Comparison of ENCODE assay signal across 8 cellular contexts in the genomic region with DNA sequence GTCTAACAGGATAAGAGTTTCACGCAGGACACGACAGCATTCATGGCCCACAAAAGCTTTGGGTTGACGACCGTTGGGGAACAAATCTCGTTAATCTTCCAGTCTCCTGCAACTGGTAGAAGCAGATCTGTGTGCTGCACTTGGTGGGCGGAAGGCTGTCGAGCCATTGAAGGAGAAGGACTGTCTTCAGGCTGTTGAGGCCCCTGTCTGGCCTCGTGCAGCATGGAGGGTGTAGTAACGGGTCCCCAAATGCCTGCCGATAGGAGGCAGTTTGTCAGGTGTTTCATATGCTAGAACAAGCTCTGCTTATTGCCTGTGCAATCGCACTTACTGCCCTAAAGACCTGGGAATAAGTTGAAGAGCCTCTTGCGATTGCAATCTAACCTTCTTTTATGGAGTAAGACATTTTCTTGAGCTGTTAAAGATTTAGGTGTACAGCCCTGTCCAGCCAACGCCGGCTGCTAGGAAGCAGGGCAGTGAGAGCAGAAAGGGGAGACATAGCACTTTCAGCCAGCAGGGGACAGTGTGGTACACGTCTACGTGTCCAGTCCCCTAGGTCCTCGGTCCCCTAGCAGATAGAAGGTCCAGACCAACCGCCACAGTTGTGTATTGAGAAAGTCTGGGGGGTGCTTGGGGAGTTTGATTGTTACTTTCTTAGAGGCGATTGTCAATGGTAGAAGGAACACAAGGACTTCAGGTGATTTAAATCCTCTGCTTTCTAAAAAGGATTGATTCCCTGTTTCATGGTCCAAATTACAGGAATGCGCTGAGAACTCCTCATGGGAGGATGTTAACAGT.
DNase-seq lines count a peak whose midpoint lies in the region; ATAC-seq and TF ChIP-seq lines count a peak whose summit lies in the region.

No MANE protein-coding gene starts in this region.

- no peaks in the 10 kb centered on the region for H3K36me3 ChIP-seq in smooth muscle cell (ENCODE audit: low read depth)

- H3K9me3 Mint-ChIP-seq in activated naive CD4-positive, alpha-beta T cell treated with anti-CD3 and anti-CD28 coated beads for 36 hours, result no peaks in the 10 kb centered on the region

- intact Hi-C loops in activated naive CD4-positive, alpha-beta T cell treated with anti-CD3 and anti-CD28 coated beads for 36 hours (cut with micrococcal nuclease), result no loop called here
- intact Hi-C loops in left ventricle myocardium superior (cut with micrococcal nuclease), result loop anchor here (5.0 kb wide), 1 partner anchor 167 kb away; no protein-coding TSS in a partner anchor

- CTCF ChIA-PET in activated naive CD4-positive, alpha-beta T cell treated with anti-CD3 and anti-CD28 coated beads for 36 hours (lab: Charles Lee), result interaction anchor here (0.6 to 2.3 kb wide), 5 partner anchors 13 to 540 kb away, joined by 3 to 6 read pairs (median 3); no protein-coding TSS in a partner anchor

- peak; percentile 48 to 50 for DNase-seq in activated T-cell treated with anti-CD3 and anti-CD28 coated beads, Interleukin-2, amount 50 U/mL, for 48 hours
- DNase-seq in activated T-cell treated with anti-CD3 and anti-CD28 coated beads, Interleukin-2, amount 50 U/mL, for 1 hour, result no peak
- DNase-seq in NCI-H146 (lab: John Stamatoyannopoulos, UW), result peak; percentile 60
- peak; percentile 54 for DNase-seq in activated naive CD4-positive, alpha-beta T cell treated with anti-CD3 and anti-CD28 coated beads for 36 hours
- peak; percentile 62 for DNase-seq in left ventricle myocardium superior
- no peak for DNase-seq in smooth muscle cell (lab: John Stamatoyannopoulos, UW; ENCODE audit: unreplicated experiment)

- H3F3A ChIP-seq in smooth muscle cell (ENCODE audit: low read depth), result no peaks in the 10 kb centered on the region

- no peak overlapping the region for H3K9ac ChIP-seq in smooth muscle cell (ENCODE audit: low read depth)

- no peaks in the 10 kb centered on the region for H3K79me2 ChIP-seq in smooth muscle cell (ENCODE audit: low read depth)

- no peaks in the 10 kb centered on the region for H3K27me3 ChIP-seq in smooth muscle cell (ENCODE audit: low read depth)

- H4K20me1 ChIP-seq in smooth muscle cell (ENCODE audit: low read depth), result no peaks in the 10 kb centered on the region

- H2AFZ ChIP-seq in smooth muscle cell (ENCODE audit: low read depth), result no peak overlapping the region

- peaks cover 11% of the 10 kb centered on the region for H3K4me1 ChIP-seq in smooth muscle cell (ENCODE audit: low read depth)

- H3K4me3 Mint-ChIP-seq in activated naive CD4-positive, alpha-beta T cell treated with anti-CD3 and anti-CD28 coated beads for 36 hours, result no peak overlapping the region

- H3K27ac Mint-ChIP-seq in activated naive CD4-positive, alpha-beta T cell treated with anti-CD3 and anti-CD28 coated beads for 36 hours, result no peak overlapping the region

- peaks cover 25% of the 10 kb centered on the region for H3K27me3 Mint-ChIP-seq in activated naive CD4-positive, alpha-beta T cell treated with anti-CD3 and anti-CD28 coated beads for 36 hours (ENCODE audit: low read depth)

- TF ChIP-seq CTCF in smooth muscle cell (IDR thresholded peaks at IDR 0.05; ENCODE audit: borderline replicate concordance, insufficient read depth, poor library complexity, severe bottlenecking), result peak; percentile 59

- no peak overlapping the region for H3K4me2 ChIP-seq in smooth muscle cell

- no peaks in the 10 kb centered on the region for H3K9me3 ChIP-seq in smooth muscle cell (replicated peaks; ENCODE audit: low read depth)

- H3K4me3 ChIP-seq in smooth muscle cell, result no peak overlapping the region

- ATAC-seq in left ventricle myocardium superior (peak; percentile 42), HG02970 (IDR thresholded peaks at IDR 0.05; ENCODE audit: low FRiP score, unreplicated experiment) (no peak), GM21717 (IDR thresholded peaks at IDR 0.05; ENCODE audit: unreplicated experiment) (no peak)

- H3K4me1 Mint-ChIP-seq in activated naive CD4-positive, alpha-beta T cell treated with anti-CD3 and anti-CD28 coated beads for 36 hours (ENCODE audit: low read depth), result no peaks in the 10 kb centered on the region

- no peak overlapping the region for H3K27ac ChIP-seq in smooth muscle cell (ENCODE audit: low read depth)

- 56% methylated on average over 20 of the region's 20 CpGs for WGBS in smooth muscle cell (ENCODE audit: low lambda C conversion rate)

- H3K36me3 Mint-ChIP-seq in activated naive CD4-positive, alpha-beta T cell treated with anti-CD3 and anti-CD28 coated beads for 36 hours (ENCODE audit: low read depth), result no peaks in the 10 kb centered on the region

Comparison
In these comparisons a context has a peak if more than half of its experiments do, and no peak if none do; other contexts are left out.
1. DNase-seq: peak in activated T-cell treated with anti-CD3 and anti-CD28 coated beads, Interleukin-2, amount 50 U/mL, for 48 hours (2 of 2), NCI-H146 (single experiment), activated naive CD4-positive, alpha-beta T cell treated with anti-CD3 and anti-CD28 coated beads for 36 hours (single experiment) and left ventricle myocardium superior (single experiment); none in activated T-cell treated with anti-CD3 and anti-CD28 coated beads, Interleukin-2, amount 50 U/mL, for 1 hour (single experiment) and smooth muscle cell (single experiment).